ENCODE assay signal across 1 cellular context in genomic region chr2:197949224-197949623, GRCh38.
TF ChIP-seq lines count a peak whose summit lies in the region.

No MANE protein-coding gene starts in this region.

TF ChIP-seq in K562, 482 proteins besides CTCF, POLR2A, EP300 and RAD21 (continued from another document):
- no peak for TF ChIP-seq RREB1 (CRISPR knock-in tag; IDR thresholded peaks at IDR 0.05)
- TF ChIP-seq CBFA2T3 (IDR thresholded peaks at IDR 0.05) = peak; percentile 89
- TF ChIP-seq KLF1 (tag; IDR thresholded peaks at IDR 0.05) = no peak
- TF ChIP-seq TFAP4 (CRISPR knock-in tag; IDR thresholded peaks at IDR 0.05; ENCODE audit: borderline replicate concordance) = no peak
- TF ChIP-seq IRF2 (CRISPR knock-in tag; IDR thresholded peaks at IDR 0.05) = no peak
- TF ChIP-seq, protein P1, sequence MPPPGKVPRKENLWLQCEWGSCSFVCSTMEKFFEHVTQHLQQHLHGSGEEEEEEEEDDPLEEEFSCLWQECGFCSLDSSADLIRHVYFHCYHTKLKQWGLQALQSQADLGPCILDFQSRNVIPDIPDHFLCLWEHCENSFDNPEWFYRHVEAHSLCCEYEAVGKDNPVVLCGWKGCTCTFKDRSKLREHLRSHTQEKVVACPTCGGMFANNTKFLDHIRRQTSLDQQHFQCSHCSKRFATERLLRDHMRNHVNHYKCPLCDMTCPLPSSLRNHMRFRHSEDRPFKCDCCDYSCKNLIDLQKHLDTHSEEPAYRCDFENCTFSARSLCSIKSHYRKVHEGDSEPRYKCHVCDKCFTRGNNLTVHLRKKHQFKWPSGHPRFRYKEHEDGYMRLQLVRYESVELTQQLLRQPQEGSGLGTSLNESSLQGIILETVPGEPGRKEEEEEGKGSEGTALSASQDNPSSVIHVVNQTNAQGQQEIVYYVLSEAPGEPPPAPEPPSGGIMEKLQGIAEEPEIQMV (tag; conservative IDR thresholded peaks at IDR 0.05; ENCODE audit: low read depth) = no peak
- TF ChIP-seq LEF1 (IDR thresholded peaks at IDR 0.05) = no peak
- TF ChIP-seq ZNF586 (CRISPR knock-in tag; conservative IDR thresholded peaks at IDR 0.05) = no peak
- TF ChIP-seq PML (IDR thresholded peaks at IDR 0.05; ENCODE audit: low read length) = peak; percentile 57; the same call in 1 of the 2 replicates
- no peak for TF ChIP-seq PHF8 (IDR thresholded peaks at IDR 0.05; ENCODE audit: borderline replicate concordance, low read length)
- TF ChIP-seq ARID1B (IDR thresholded peaks at IDR 0.05) = peak; percentile 79
